In the genomic region with DNA sequence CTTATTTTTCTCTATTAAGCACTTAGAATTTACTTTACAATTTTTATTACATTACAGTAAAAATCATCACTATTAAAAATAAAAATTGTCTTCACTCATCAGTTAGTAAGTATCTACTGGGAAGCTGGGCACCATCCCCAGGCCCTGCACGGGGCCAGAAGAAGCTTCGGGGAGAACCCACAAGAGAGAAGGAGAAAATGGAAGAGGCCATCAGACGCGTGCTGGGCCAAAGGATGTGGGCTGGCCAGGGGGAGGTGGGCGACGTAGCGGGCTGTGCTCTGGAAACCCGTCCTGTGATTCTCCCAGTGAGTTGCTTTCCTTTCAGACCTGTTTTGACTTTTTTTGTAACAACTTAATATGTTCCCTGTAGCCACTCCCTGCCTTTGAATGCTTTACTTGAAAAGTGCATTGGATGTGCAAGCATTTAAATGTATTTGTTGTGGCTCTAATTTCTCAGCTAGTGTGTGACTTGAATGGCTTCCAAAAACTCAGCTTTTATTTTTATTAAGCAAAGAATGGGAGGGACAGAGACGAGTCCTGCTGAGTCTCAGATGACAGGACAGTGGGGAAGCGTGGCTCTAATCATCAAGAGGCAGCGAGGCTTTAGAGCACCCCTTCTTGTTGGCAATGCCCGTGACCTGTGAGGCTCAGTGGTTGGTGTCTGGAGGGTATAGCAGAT, we compare ENCODE assay signal across 1 cellular context.
TF ChIP-seq lines count a peak whose summit lies in the region.

No MANE protein-coding gene starts in this region.

TF ChIP-seq in HEK293, 187 proteins besides CTCF, POLR2A, EP300 and RAD21:
- TF ChIP-seq HOXA7 (CRISPR knock-in tag; IDR thresholded peaks at IDR 0.05; ENCODE audit: borderline replicate concordance) (no peak), ZIC2 (tag by site-specific recombination; IDR thresholded peaks at IDR 0.05) (0 out of 2 replicates have a peak, but pooled peaks have one; percentile 8)
